12 cellular contexts compared by ENCODE assay signal in genomic region chr19:4376245-4376990, GRCh38. TPM values are rescaled to one million over a fixed set of nuclear protein-coding genes. Genes with fewer than 3 reads are reported as not detected.
DNase-seq lines count a peak whose midpoint lies in the region; ATAC-seq lines count a peak whose summit lies in the region.
"Had no signal": no experiment of that assay in that cellular context is flagged by ENCODE, and none has a peak within 500 bp of the region (broad histone marks: within the 10 kb centered on the region; RNA-seq: fewer than 3 reads in every experiment).

No MANE protein-coding gene starts in this region.

- DNase-seq in CD4-positive, CD25-positive, alpha-beta regulatory T cell, result no peak
- DNase-seq in caudate nucleus (lab: John Stamatoyannopoulos, UW), result no peak
- DNase-seq in neuronal stem cell (ENCODE audit: low spot score), result no peak
- DNase-seq in H4 (ENCODE audit: low spot score), result no peak
- no peak for DNase-seq in DMS114 treated with DMSO at 0.1 percent for 48 hours (lab: John Stamatoyannopoulos, UW; ENCODE audit: unreplicated experiment)
- no peak for DNase-seq in NOMO-1 treated with DMSO at 0.1 percent for 48 hours (lab: John Stamatoyannopoulos, UW; ENCODE audit: unreplicated experiment)
- DNase-seq: effector CD4-positive, alpha-beta T cell; NCI-H1092 had no signal

- no peak overlapping the region for H2AK5ac ChIP-seq in neuronal stem cell (ENCODE audit: low read depth, low read length)

- H2AFZ ChIP-seq in neuronal stem cell (ENCODE audit: low read length), result no peak overlapping the region

- peak overlapping the region in 2 of 4 donors; percentile 38 to 47 for H3K4me3 Mint-ChIP-seq in CD4-positive, CD25-positive, alpha-beta regulatory T cell

- H3K4me1 Mint-ChIP-seq in CD4-positive, CD25-positive, alpha-beta regulatory T cell, result peaks cover 4 to 74% (median 28%) of the 10 kb centered on the region in 4 donors

- no peak overlapping the region for H3K4me2 ChIP-seq in neuronal stem cell (ENCODE audit: insufficient read depth, low read length, poor library complexity, severe bottlenecking)

- H3K9me3 ChIP-seq in CD4-positive, CD25-positive, alpha-beta regulatory T cell (ENCODE audit: control insufficient read depth in 2 of 2, low read length in 2 of 2), result no peaks in the 10 kb centered on the region
- H3K9me3 ChIP-seq in HUES6 (ENCODE audit: control insufficient read depth, insufficient read depth, low read depth, low read length), result no peaks in the 10 kb centered on the region
- no peaks in the 10 kb centered on the region for H3K9me3 ChIP-seq in neuronal stem cell (replicated peaks in 1 of 2; ENCODE audit: control insufficient read depth in 2 of 2, insufficient read depth in 1 of 2, low read depth in 1 of 2, low read length in 2 of 2)

- H4K8ac ChIP-seq in neuronal stem cell (ENCODE audit: low read depth, low read length), result no peak overlapping the region

- H3K9ac ChIP-seq in HUES6 (ENCODE audit: low read length) (peak overlapping the region; percentile 75), neuronal stem cell (ENCODE audit: low read depth, low read length, poor library complexity) (no peak overlapping the region)

- peaks cover 5% of the 10 kb centered on the region for H3K36me3 Mint-ChIP-seq in CD4-positive, CD25-positive, alpha-beta regulatory T cell

- no peak for ATAC-seq in CD4-positive, CD25-positive, alpha-beta regulatory T cell (ENCODE audit: low read depth in 2 of 2)
- ATAC-seq in HG02870 (IDR thresholded peaks at IDR 0.05; ENCODE audit: unreplicated experiment), result no peak
- ATAC-seq: stimulated activated naive CD8-positive, alpha-beta T cell treated with anti-CD3 and anti-CD28 coated beads, Interleukin-15, Interleukin-2, amounts not matched to agents 100 U/mL and 50 U/mL, for 24 hours had no signal

- no peaks in the 10 kb centered on the region for H3K9me3 Mint-ChIP-seq in CD4-positive, CD25-positive, alpha-beta regulatory T cell
- H3K9me3 Mint-ChIP-seq: neural crest cell had no signal

- H2BK12ac ChIP-seq in neuronal stem cell (ENCODE audit: low read length), result no peak overlapping the region

- no peak overlapping the region for H3K27ac ChIP-seq in CD4-positive, CD25-positive, alpha-beta regulatory T cell (ENCODE audit: insufficient read depth, low read length, poor library complexity, severe bottlenecking)
- H3K27ac ChIP-seq in HUES6 (ENCODE audit: low read depth, low read length) (no peak overlapping the region), caudate nucleus (ENCODE audit: low read depth, low read length) (peak overlapping the region; percentile 78), neuronal stem cell (replicated peaks; ENCODE audit: low read length) (no peak overlapping the region)

- peak overlapping the region; percentile 35 for H3K18ac ChIP-seq in neuronal stem cell (ENCODE audit: low read length)

- H3K79me1 ChIP-seq in neuronal stem cell (ENCODE audit: low read depth, low read length), result peaks cover 25% of the 10 kb centered on the region

- no peak overlapping the region for H2BK120ac ChIP-seq in neuronal stem cell (ENCODE audit: low read depth, low read length)

- H4K91ac ChIP-seq in neuronal stem cell (ENCODE audit: low read depth, low read length, poor library complexity), result no peak overlapping the region

- WGBS in neuronal stem cell (ENCODE audit: extremely low coverage in 2 of 2, insufficient read length in 2 of 2, insufficient replicate concordance in 1 of 2), 2 donors, result no CpG with 5 or more reads among the region's 21 CpGs

- H3K4ac ChIP-seq in neuronal stem cell (ENCODE audit: low read length), result no peak overlapping the region

- no peak overlapping the region for H3K23ac ChIP-seq in neuronal stem cell (ENCODE audit: low read depth, low read length, poor library complexity)

- no peak overlapping the region for H3K4me3 ChIP-seq in CD4-positive, CD25-positive, alpha-beta regulatory T cell (ENCODE audit: low read depth, low read length)
- H3K4me3 ChIP-seq in HUES6 (ENCODE audit: low read depth, low read length) (no peak overlapping the region), neuronal stem cell (ENCODE audit: low read length in 2 of 2) (no peak overlapping the region)

- no peak overlapping the region for H2BK15ac ChIP-seq in neuronal stem cell (ENCODE audit: low read length)

- no peak overlapping the region for H3K14ac ChIP-seq in neuronal stem cell (ENCODE audit: low read length)

- H3K4me1 ChIP-seq in CD4-positive, CD25-positive, alpha-beta regulatory T cell (ENCODE audit: control insufficient read depth, insufficient read depth, low read length, poor library complexity, severe bottlenecking), result peaks cover 69% of the 10 kb centered on the region
- H3K4me1 ChIP-seq in HUES6 (ENCODE audit: control insufficient read depth, insufficient read depth, low read length) (peaks cover 52% of the 10 kb centered on the region), neuronal stem cell (ENCODE audit: control insufficient read depth in 2 of 2, insufficient read depth in 1 of 2, low read depth in 1 of 2, low read length in 2 of 2) (peaks cover 22 to 23% of the 10 kb centered on the region in 2 donors)

- no peaks in the 10 kb centered on the region for H3K27me3 Mint-ChIP-seq in CD4-positive, CD25-positive, alpha-beta regulatory T cell

- H3K27ac Mint-ChIP-seq in CD4-positive, CD25-positive, alpha-beta regulatory T cell, result peak overlapping the region; percentile 79 to 92 (median 82)

- no peaks in the 10 kb centered on the region for H3K27me3 ChIP-seq in CD4-positive, CD25-positive, alpha-beta regulatory T cell (ENCODE audit: control insufficient read depth, insufficient read depth, low read length)
- no peaks in the 10 kb centered on the region for H3K27me3 ChIP-seq in HUES6 (ENCODE audit: control insufficient read depth, insufficient read depth, low read length)
- H3K27me3 ChIP-seq in neuronal stem cell (ENCODE audit: control insufficient read depth in 3 of 3, insufficient read depth in 3 of 3, low read depth in 1 of 3, low read length in 3 of 3), result no peaks in the 10 kb centered on the region

- H2BK5ac ChIP-seq in neuronal stem cell (ENCODE audit: low read length), result no peak overlapping the region

- H3K36me3 ChIP-seq in CD4-positive, CD25-positive, alpha-beta regulatory T cell (ENCODE audit: control insufficient read depth, insufficient read depth, low read length), result peaks cover 4% of the 10 kb centered on the region
- H3K36me3 ChIP-seq in HUES6 (ENCODE audit: control insufficient read depth, insufficient read depth, low read length), result no peaks in the 10 kb centered on the region; the same call in 1 of the 2 replicates
- H3K36me3 ChIP-seq in neuronal stem cell (replicated peaks in 1 of 2; ENCODE audit: control insufficient read depth in 2 of 2, insufficient read depth in 2 of 2, low read length in 2 of 2), result peaks cover 2 to 7% of the 10 kb centered on the region in 2 donors

RNA-seq across cellular contexts. Expression of gene SH3GL1, which starts 23.9 kb away (rescaled TPM):
- total RNA-seq in CD4-positive, CD25-positive, alpha-beta regulatory T cell, result 54.0 TPM
- polyA plus RNA-seq in CD4-positive, CD25-positive, alpha-beta regulatory T cell, result 10 to 100 TPM; 13.4 to 23.0 (median 17.6) TPM
- polyA plus RNA-seq in neuronal stem cell (2013, experiment 1 of 2), result 88.3 TPM
- 86.1 TPM for polyA plus RNA-seq in neuronal stem cell (2013, experiment 2 of 2)
- total RNA-seq in H4 (2014; rRNA removed; shearing (Covaris generic)), result 34.1 TPM in 2 replicates

RNA-seq across cellular contexts. Expression of gene CHAF1A, which starts 26.0 kb away (rescaled TPM):
- total RNA-seq in CD4-positive, CD25-positive, alpha-beta regulatory T cell, result 28.9 TPM
- 1 to 10 TPM; 2.6 to 5.5 (median 3.6) TPM for polyA plus RNA-seq in CD4-positive, CD25-positive, alpha-beta regulatory T cell
- 59.2 TPM for polyA plus RNA-seq in neuronal stem cell (2013, experiment 1 of 2)
- polyA plus RNA-seq in neuronal stem cell (2013, experiment 2 of 2), result 56.4 TPM
- total RNA-seq in H4 (2014; rRNA removed; shearing (Covaris generic)), result 18.6 and 19.0 TPM in 2 replicates

RNA-seq across cellular contexts. Expression of gene MPND, which starts 33.1 kb away (rescaled TPM):
- total RNA-seq in CD4-positive, CD25-positive, alpha-beta regulatory T cell, result 12.2 TPM
- 1 to 10 TPM; 4.9 to 7.2 (median 5.7) TPM for polyA plus RNA-seq in CD4-positive, CD25-positive, alpha-beta regulatory T cell
- polyA plus RNA-seq in neuronal stem cell (2013, experiment 1 of 2), result 20.6 TPM
- 22.4 TPM for polyA plus RNA-seq in neuronal stem cell (2013, experiment 2 of 2)
- total RNA-seq in H4 (2014; rRNA removed; shearing (Covaris generic)), result 1.7 and 2.9 TPM in 2 replicates

RNA-seq across cellular contexts. Expression of gene STAP2, which starts 37.8 kb away (rescaled TPM):
- total RNA-seq in CD4-positive, CD25-positive, alpha-beta regulatory T cell, result 2.2 TPM
- 1 to 10 TPM; 1.6 to 3.0 (median 2.4) TPM for polyA plus RNA-seq in CD4-positive, CD25-positive, alpha-beta regulatory T cell
- 6.4 TPM for polyA plus RNA-seq in neuronal stem cell (2013, experiment 1 of 2)
- polyA plus RNA-seq in neuronal stem cell (2013, experiment 2 of 2), result 7.4 TPM
- 0.19 and 0.78 TPM in 2 replicates for total RNA-seq in H4 (2014; rRNA removed; shearing (Covaris generic))
